1 cellular context compared by ENCODE assay signal in the genomic region with DNA sequence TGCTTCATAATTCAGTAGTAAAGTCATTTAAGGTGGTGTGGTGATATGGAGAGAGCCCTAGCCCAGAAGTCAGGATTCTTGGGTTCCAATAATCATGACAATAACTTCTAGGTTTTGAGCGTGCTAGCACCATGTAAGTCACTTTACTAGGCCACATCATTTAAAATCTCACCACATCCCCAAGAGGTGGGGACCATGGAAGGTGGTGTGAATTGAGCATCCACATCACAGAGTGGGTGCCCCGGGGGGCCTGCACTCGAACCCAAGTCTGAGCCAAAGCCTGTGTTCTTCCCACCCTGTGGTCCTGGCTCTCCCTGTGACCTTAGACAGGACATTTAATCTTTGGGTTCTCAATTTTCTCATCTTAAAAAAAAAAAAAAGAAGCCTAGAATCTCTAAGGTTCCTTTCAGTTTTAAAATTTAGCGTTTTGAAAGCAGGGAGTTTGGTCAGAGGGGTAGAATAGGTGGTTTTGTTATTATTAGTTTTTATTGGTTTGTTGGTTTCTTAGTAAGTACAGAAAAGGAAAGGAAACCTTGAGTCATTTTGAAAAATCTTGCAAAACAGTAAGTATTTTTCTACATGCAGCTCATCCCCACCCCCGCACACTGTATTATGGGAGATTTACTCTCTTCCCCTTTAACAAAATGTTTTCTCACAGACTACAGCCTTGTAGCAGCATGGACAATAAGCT.
TF ChIP-seq lines count a peak whose summit lies in the region.

No MANE protein-coding gene starts in this region.

TF ChIP-seq in GM12878, 131 proteins besides CTCF, POLR2A, EP300 and RAD21 (continued from another document and continues in another):
- TF ChIP-seq EED (IDR thresholded peaks at IDR 0.05; ENCODE audit: low read depth) (peak; percentile 34; the same call in 1 of the 2 replicates), SMARCA5 (IDR thresholded peaks at IDR 0.05) (no peak), ETV6 (conservative IDR thresholded peaks at IDR 0.05 in 1 of 2, IDR thresholded peaks at IDR 0.05 in 1 of 2; ENCODE audit: borderline replicate concordance in 1 of 2, low read depth in 1 of 2) (peak in 1 of 2 experiments; percentile 62; a peak in 2 of 4 replicates), NFYA (IDR thresholded peaks at IDR 0.05; ENCODE audit: borderline replicate concordance, low read depth, low read length) (no peak), MYC (IDR thresholded peaks at IDR 0.05; ENCODE audit: insufficient read depth, insufficient read length, insufficient replicate concordance, low read length, severe bottlenecking) (no peak), FOS (IDR thresholded peaks at IDR 0.05; ENCODE audit: borderline replicate concordance, extremely low read depth, insufficient read length) (no peak), CEBPB (IDR thresholded peaks at IDR 0.05; ENCODE audit: borderline replicate concordance in 1 of 2, low read depth in 2 of 2, low read length in 2 of 2) (no peak; a peak in 1 of 4 replicates), BMI1 (IDR thresholded peaks at IDR 0.05; ENCODE audit: borderline replicate concordance) (peak; percentile 51; the same call in 1 of the 2 replicates), CREB1 (IDR thresholded peaks at IDR 0.05; ENCODE audit: low read depth) (0 out of 2 replicates have a peak, but pooled peaks have one; percentile 27), SPI1 (IDR thresholded peaks at IDR 0.05; ENCODE audit: borderline replicate concordance, insufficient read depth, low read depth, low read length) (peak; percentile 56; the same call in 1 of the 2 replicates), E2F8 (IDR thresholded peaks at IDR 0.05; ENCODE audit: low read depth, partially characterized antibody) (no peak), TCF7 (IDR thresholded peaks at IDR 0.05; ENCODE audit: borderline replicate concordance) (peak; percentile 60; the same call in 1 of the 2 replicates), ZSCAN29 (IDR thresholded peaks at IDR 0.05) (no peak), TCF12 (IDR thresholded peaks at IDR 0.05; ENCODE audit: low read depth, low read length) (no peak), IKZF2 (IDR thresholded peaks at IDR 0.05) (peak; percentile 64 to 68; a peak in 3 of 4 replicates), SREBF2 (IDR thresholded peaks at IDR 0.05; ENCODE audit: low read length) (no peak), SKIL (IDR thresholded peaks at IDR 0.05; ENCODE audit: low read depth, poor library complexity, severe bottlenecking) (peak; percentile 63), KLF5 (IDR thresholded peaks at IDR 0.05; ENCODE audit: partially characterized antibody) (no peak), MEF2A (IDR thresholded peaks at IDR 0.05; ENCODE audit: insufficient read depth, low read depth, low read length) (peak; percentile 96), ZNF622 (IDR thresholded peaks at IDR 0.05) (no peak), USF1 (IDR thresholded peaks at IDR 0.05; ENCODE audit: borderline replicate concordance, extremely low read length, insufficient read depth, low read depth, low read length) (no peak), ZBTB11 (CRISPR knock-in tag; IDR thresholded peaks at IDR 0.05) (no peak)
- TF ChIP-seq, protein P1, sequence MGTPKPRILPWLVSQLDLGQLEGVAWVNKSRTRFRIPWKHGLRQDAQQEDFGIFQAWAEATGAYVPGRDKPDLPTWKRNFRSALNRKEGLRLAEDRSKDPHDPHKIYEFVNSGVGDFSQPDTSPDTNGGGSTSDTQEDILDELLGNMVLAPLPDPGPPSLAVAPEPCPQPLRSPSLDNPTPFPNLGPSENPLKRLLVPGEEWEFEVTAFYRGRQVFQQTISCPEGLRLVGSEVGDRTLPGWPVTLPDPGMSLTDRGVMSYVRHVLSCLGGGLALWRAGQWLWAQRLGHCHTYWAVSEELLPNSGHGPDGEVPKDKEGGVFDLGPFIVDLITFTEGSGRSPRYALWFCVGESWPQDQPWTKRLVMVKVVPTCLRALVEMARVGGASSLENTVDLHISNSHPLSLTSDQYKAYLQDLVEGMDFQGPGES (IDR thresholded peaks at IDR 0.05), result no peak
- TF ChIP-seq, protein P2, sequence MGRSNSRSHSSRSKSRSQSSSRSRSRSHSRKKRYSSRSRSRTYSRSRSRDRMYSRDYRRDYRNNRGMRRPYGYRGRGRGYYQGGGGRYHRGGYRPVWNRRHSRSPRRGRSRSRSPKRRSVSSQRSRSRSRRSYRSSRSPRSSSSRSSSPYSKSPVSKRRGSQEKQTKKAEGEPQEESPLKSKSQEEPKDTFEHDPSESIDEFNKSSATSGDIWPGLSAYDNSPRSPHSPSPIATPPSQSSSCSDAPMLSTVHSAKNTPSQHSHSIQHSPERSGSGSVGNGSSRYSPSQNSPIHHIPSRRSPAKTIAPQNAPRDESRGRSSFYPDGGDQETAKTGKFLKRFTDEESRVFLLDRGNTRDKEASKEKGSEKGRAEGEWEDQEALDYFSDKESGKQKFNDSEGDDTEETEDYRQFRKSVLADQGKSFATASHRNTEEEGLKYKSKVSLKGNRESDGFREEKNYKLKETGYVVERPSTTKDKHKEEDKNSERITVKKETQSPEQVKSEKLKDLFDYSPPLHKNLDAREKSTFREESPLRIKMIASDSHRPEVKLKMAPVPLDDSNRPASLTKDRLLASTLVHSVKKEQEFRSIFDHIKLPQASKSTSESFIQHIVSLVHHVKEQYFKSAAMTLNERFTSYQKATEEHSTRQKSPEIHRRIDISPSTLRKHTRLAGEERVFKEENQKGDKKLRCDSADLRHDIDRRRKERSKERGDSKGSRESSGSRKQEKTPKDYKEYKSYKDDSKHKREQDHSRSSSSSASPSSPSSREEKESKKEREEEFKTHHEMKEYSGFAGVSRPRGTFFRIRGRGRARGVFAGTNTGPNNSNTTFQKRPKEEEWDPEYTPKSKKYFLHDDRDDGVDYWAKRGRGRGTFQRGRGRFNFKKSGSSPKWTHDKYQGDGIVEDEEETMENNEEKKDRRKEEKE (IDR thresholded peaks at IDR 0.05), result no peak
- TF ChIP-seq, protein P3, sequence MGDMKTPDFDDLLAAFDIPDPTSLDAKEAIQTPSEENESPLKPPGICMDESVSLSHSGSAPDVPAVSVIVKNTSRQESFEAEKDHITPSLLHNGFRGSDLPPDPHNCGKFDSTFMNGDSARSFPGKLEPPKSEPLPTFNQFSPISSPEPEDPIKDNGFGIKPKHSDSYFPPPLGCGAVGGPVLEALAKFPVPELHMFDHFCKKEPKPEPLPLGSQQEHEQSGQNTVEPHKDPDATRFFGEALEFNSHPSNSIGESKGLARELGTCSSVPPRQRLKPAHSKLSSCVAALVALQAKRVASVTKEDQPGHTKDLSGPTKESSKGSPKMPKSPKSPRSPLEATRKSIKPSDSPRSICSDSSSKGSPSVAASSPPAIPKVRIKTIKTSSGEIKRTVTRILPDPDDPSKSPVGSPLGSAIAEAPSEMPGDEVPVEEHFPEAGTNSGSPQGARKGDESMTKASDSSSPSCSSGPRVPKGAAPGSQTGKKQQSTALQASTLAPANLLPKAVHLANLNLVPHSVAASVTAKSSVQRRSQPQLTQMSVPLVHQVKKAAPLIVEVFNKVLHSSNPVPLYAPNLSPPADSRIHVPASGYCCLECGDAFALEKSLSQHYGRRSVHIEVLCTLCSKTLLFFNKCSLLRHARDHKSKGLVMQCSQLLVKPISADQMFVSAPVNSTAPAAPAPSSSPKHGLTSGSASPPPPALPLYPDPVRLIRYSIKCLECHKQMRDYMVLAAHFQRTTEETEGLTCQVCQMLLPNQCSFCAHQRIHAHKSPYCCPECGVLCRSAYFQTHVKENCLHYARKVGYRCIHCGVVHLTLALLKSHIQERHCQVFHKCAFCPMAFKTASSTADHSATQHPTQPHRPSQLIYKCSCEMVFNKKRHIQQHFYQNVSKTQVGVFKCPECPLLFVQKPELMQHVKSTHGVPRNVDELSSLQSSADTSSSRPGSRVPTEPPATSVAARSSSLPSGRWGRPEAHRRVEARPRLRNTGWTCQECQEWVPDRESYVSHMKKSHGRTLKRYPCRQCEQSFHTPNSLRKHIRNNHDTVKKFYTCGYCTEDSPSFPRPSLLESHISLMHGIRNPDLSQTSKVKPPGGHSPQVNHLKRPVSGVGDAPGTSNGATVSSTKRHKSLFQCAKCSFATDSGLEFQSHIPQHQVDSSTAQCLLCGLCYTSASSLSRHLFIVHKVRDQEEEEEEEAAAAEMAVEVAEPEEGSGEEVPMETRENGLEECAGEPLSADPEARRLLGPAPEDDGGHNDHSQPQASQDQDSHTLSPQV (IDR thresholded peaks at IDR 0.05), result no peak
- TF ChIP-seq, protein P4, sequence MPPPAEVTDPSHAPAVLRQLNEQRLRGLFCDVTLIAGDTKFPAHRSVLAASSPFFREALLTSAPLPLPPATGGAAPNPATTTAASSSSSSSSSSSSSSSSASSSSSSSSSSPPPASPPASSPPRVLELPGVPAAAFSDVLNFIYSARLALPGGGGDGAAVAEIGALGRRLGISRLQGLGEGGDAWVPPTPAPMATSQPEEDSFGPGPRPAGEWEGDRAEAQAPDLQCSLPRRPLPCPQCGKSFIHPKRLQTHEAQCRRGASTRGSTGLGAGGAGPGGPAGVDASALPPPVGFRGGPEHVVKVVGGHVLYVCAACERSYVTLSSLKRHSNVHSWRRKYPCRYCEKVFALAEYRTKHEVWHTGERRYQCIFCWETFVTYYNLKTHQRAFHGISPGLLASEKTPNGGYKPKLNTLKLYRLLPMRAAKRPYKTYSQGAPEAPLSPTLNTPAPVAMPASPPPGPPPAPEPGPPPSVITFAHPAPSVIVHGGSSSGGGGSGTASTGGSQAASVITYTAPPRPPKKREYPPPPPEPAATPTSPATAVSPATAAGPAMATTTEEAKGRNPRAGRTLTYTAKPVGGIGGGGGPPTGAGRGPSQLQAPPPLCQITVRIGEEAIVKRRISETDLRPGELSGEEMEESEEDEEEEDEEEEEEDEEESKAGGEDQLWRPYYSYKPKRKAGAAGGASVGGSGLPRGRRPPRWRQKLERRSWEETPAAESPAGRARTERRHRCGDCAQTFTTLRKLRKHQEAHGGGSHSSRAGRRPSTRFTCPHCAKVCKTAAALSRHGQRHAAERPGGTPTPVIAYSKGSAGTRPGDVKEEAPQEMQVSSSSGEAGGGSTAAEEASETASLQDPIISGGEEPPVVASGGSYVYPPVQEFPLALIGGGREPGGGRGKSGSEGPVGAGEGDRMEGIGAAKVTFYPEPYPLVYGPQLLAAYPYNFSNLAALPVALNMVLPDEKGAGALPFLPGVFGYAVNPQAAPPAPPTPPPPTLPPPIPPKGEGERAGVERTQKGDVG (CRISPR knock-in tag; IDR thresholded peaks at IDR 0.05), result no peak
